25 cellular contexts compared by ENCODE assay signal in the genomic region with DNA sequence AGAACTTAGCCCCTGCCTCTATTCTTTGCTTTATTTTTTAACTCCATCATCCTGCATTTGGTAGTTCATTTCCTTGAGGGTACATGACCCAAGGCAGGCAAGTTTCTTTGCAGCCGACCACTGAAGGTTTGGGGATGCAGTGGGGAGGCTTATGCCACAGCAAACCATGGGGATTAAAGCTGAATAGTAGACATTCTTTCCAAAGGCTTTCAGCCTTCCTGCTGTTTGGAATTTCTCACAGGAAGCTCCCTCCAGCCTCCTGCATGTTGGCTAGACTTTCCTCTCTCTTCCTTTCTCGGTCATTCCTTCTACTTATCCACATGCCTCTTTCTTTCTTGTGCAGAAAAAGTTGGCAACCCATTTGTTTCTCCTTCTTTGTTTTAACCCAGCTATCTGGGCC.
DNase-seq lines count a peak whose midpoint lies in the region; TF ChIP-seq lines count a peak whose summit lies in the region.
"Had no signal": no experiment of that assay in that cellular context is flagged by ENCODE, and none has a peak within 500 bp of the region (broad histone marks: within the 10 kb centered on the region; RNA-seq: fewer than 3 reads in every experiment).

No MANE protein-coding gene starts in this region.

- no peaks in the 10 kb centered on the region for H3K36me3 ChIP-seq in H7 (replicated peaks; ENCODE audit: control insufficient read depth, insufficient read depth, low read length)
- H3K36me3 ChIP-seq in SJCRH30, result no peaks in the 10 kb centered on the region
- no peaks in the 10 kb centered on the region for H3K36me3 ChIP-seq in effector memory CD4-positive, alpha-beta T cell (ENCODE audit: control insufficient read depth, insufficient read depth, low read length)
- H3K36me3 ChIP-seq in MG63, result no peaks in the 10 kb centered on the region
- H3K36me3 ChIP-seq: transverse colon had no signal

- no peaks in the 10 kb centered on the region for H3K9me3 ChIP-seq in SJCRH30 (replicated peaks)
- no peaks in the 10 kb centered on the region for H3K9me3 ChIP-seq in effector memory CD4-positive, alpha-beta T cell (ENCODE audit: control insufficient read depth, low read length)
- H3K9me3 ChIP-seq in MG63, result no peaks in the 10 kb centered on the region
- H3K9me3 ChIP-seq: transverse colon had no signal

- H3K36me3 Mint-ChIP-seq in nephron progenitor cell (ENCODE audit: low read depth), result no peaks in the 10 kb centered on the region
- H3K36me3 Mint-ChIP-seq: activated naive CD8-positive, alpha-beta T cell treated with anti-CD3 and anti-CD28 coated beads for 36 hours; CD8-positive, alpha-beta memory T cell; immature natural killer cell had no signal

- DNase-seq in H7, result peak; percentile 35
- peak; percentile 11 to 15 for DNase-seq in SJCRH30
- DNase-seq in fibroblast of villous mesenchyme (ENCODE audit: low read depth), result peak; percentile 21
- DNase-seq in nephron progenitor cell, result no peak
- no peak for DNase-seq in NCI-H2081 (lab: John Stamatoyannopoulos, UW)
- no peak for DNase-seq in effector memory CD4-positive, alpha-beta T cell
- no peak for DNase-seq in stimulated activated CD4-positive, alpha-beta T cell treated with anti-CD3 and anti-CD28 coated beads, Interleukin-4, amount 100 ng/mL, for 4 hours
- no peak for DNase-seq in MG63
- DNase-seq: activated CD4-positive, alpha-beta T cell treated with anti-CD3 and anti-CD28 coated beads for 48 hours; activated effector memory CD4-positive, alpha-beta T cell treated with anti-CD3 and anti-CD28 coated beads, Interleukin-2, amount 50 U/mL, for 16 hours; activated naive CD8-positive, alpha-beta T cell treated with anti-CD3 and anti-CD28 coated beads for 36 hours; activated T-cell treated with anti-CD3 and anti-CD28 coated beads, Interleukin-2, amount 50 U/mL, for 1 hour; CD8-positive, alpha-beta memory T cell; DMS153; dorsolateral prefrontal cortex; immature natural killer cell; NCI-H1694 treated with DMSO at 0.1 percent for 48 hours; NCI-H2171; NCI-H524; PC-3; SHP77; stimulated activated CD4-positive, alpha-beta T cell treated with anti-CD3 and anti-CD28 coated beads, Interleukin-2, amount 100 ng/mL, for 24 hours; transverse colon had no signal

- H3K9me3 Mint-ChIP-seq in nephron progenitor cell, result no peaks in the 10 kb centered on the region
- H3K9me3 Mint-ChIP-seq: activated naive CD8-positive, alpha-beta T cell treated with anti-CD3 and anti-CD28 coated beads for 36 hours; central memory CD8-positive, alpha-beta T cell had no signal

- no peaks in the 10 kb centered on the region for H3K27me3 ChIP-seq in H7 (ENCODE audit: control insufficient read depth, insufficient read depth, low read length)
- H3K27me3 ChIP-seq in SJCRH30, result no peaks in the 10 kb centered on the region
- H3K27me3 ChIP-seq in effector memory CD4-positive, alpha-beta T cell (replicated peaks; ENCODE audit: control insufficient read depth, insufficient read depth, low read length, poor library complexity, severe bottlenecking), result no peaks in the 10 kb centered on the region
- no peaks in the 10 kb centered on the region for H3K27me3 ChIP-seq in MG63
- H3K27me3 ChIP-seq: dorsolateral prefrontal cortex, transverse colon had no signal

- H3K4me3 ChIP-seq in H7 (ENCODE audit: insufficient read depth, low read depth, low read length) (no peak overlapping the region), SJCRH30 (no peak overlapping the region), fibroblast of villous mesenchyme (ENCODE audit: low read depth, low read length) (no peak overlapping the region), MG63 (no peak overlapping the region)
- H3K4me3 ChIP-seq in effector memory CD4-positive, alpha-beta T cell (ENCODE audit: insufficient read depth, low read depth, low read length, poor library complexity, severe bottlenecking), result no peak overlapping the region
- H3K4me3 ChIP-seq: dorsolateral prefrontal cortex, transverse colon had no signal

- no peak overlapping the region for H3K4me3 Mint-ChIP-seq in nephron progenitor cell
- H3K4me3 Mint-ChIP-seq: activated naive CD8-positive, alpha-beta T cell treated with anti-CD3 and anti-CD28 coated beads for 36 hours; CD8-positive, alpha-beta memory T cell; central memory CD8-positive, alpha-beta T cell; immature natural killer cell had no signal

- H3K27ac Mint-ChIP-seq in nephron progenitor cell, result peak overlapping the region; percentile 2
- H3K27ac Mint-ChIP-seq: activated naive CD8-positive, alpha-beta T cell treated with anti-CD3 and anti-CD28 coated beads for 36 hours; immature natural killer cell had no signal

- peak overlapping the region; percentile 11; the same call in 1 of the 2 replicates for H3K27ac ChIP-seq in SJCRH30
- H3K27ac ChIP-seq in effector memory CD4-positive, alpha-beta T cell (ENCODE audit: insufficient read depth, low read length, poor library complexity, severe bottlenecking), result no peak overlapping the region
- H3K27ac ChIP-seq: dorsolateral prefrontal cortex, transverse colon, VCaP had no signal

- H3K4me1 Mint-ChIP-seq in nephron progenitor cell, result peaks cover 20% of the 10 kb centered on the region
- H3K4me1 Mint-ChIP-seq: activated naive CD8-positive, alpha-beta T cell treated with anti-CD3 and anti-CD28 coated beads for 36 hours; CD8-positive, alpha-beta memory T cell; central memory CD8-positive, alpha-beta T cell; immature natural killer cell had no signal

- no peak for TF ChIP-seq CTCF in fibroblast of villous mesenchyme (IDR thresholded peaks at IDR 0.05; ENCODE audit: insufficient read depth, low read depth, low read length)
- no peak for TF ChIP-seq CTCF in nephron progenitor cell (IDR thresholded peaks at IDR 0.05)

- H3K27me3 Mint-ChIP-seq in nephron progenitor cell (ENCODE audit: low read depth, poor library complexity), result peaks cover 3% of the 10 kb centered on the region

- peaks cover 8% of the 10 kb centered on the region; the same call in 1 of the 2 replicates for H3K4me1 ChIP-seq in SJCRH30
- no peaks in the 10 kb centered on the region for H3K4me1 ChIP-seq in effector memory CD4-positive, alpha-beta T cell (ENCODE audit: control insufficient read depth, insufficient read depth, low read length, poor library complexity, severe bottlenecking)

Comparison
In these comparisons a context has a peak if more than half of its experiments do, and no peak if none do; other contexts are left out.
1. DNase-seq: peak in H7 (single experiment), SJCRH30 (2 of 2) and fibroblast of villous mesenchyme (single experiment); none in nephron progenitor cell (single experiment), NCI-H2081 (0 of 2), effector memory CD4-positive, alpha-beta T cell (0 of 3), stimulated activated CD4-positive, alpha-beta T cell treated with anti-CD3 and anti-CD28 coated beads, Interleukin-4, amount 100 ng/mL, for 4 hours (0 of 2) and MG63 (single experiment).